Comparison of ENCODE assay signal across 9 cellular contexts in genomic region chr11:68314886-68315580, GRCh38. TPM values are rescaled to one million over a fixed set of nuclear protein-coding genes. Genes with fewer than 3 reads are reported as not detected.
DNase-seq lines count a peak whose midpoint lies in the region; ATAC-seq, FAIRE-seq and TF ChIP-seq lines count a peak whose summit lies in the region.
"Had no signal": no experiment of that assay in that cellular context is flagged by ENCODE, and none has a peak within 500 bp of the region (broad histone marks: within the 10 kb centered on the region; RNA-seq: fewer than 3 reads in every experiment).

No MANE protein-coding gene starts in this region.

- no peaks in the 10 kb centered on the region for H3K27me3 ChIP-seq in pancreas

- FAIRE-seq in pancreas (lab: Jason Lieb, UNC): no peak

- TF ChIP-seq CTCF in RWPE1 (conservative IDR thresholded peaks at IDR 0.05; ENCODE audit: low read depth) (no peak), fibroblast of villous mesenchyme (IDR thresholded peaks at IDR 0.05; ENCODE audit: insufficient read depth, low read depth, low read length) (no peak), pancreas (IDR thresholded peaks at IDR 0.05) (no peak)

- POLR2A ChIA-PET in RWPE1 (lab: Yijun Ruan, JAX; ENCODE audit: low non-redundant PET): interaction anchor here (0.5 to 0.6 kb wide), 2 partner anchors 33 to 176 kb away, joined by 3 to 5 read pairs; no protein-coding TSS in a partner anchor

- H3K4me3 ChIP-seq in fibroblast of villous mesenchyme (ENCODE audit: low read depth, low read length): peak overlapping the region; percentile 69
- H3K4me3 ChIP-seq in pancreas: peak overlapping the region in 2 of 4 donors; percentile 62 to 67

- WGBS in pancreas, 2 donors: 20 to 21% methylated on average over 19 of the region's 19 CpGs

- peak; percentile 15 to 42 (median 29) for ATAC-seq in pancreas

- no peaks in the 10 kb centered on the region for H3K36me3 ChIP-seq in pancreas

- H3K27ac ChIP-seq in RWPE1 (peak overlapping the region; percentile 93), pancreas (peak overlapping the region; percentile 13 to 78 (median 54))

- peaks cover 0 to 27% (median 6%) of the 10 kb centered on the region in 3 donors for H3K4me1 ChIP-seq in pancreas

- intact Hi-C loops in pancreas (cut with DNase I): no loop called here

- DNase-seq in Daoy (ENCODE audit: low read depth) (peak; percentile 71), RWPE1 (ENCODE audit: low spot score) (peak; percentile 78), fibroblast of villous mesenchyme (ENCODE audit: low read depth) (peak; percentile 45), pancreas (peak in 3 of 6 donors; percentile 30 to 64 (median 34)), NCI-H1417 treated with DMSO at 0.1 percent for 48 hours (lab: John Stamatoyannopoulos, UW) (no peak), NOMO-1 treated with DMSO at 0.1 percent for 48 hours (lab: John Stamatoyannopoulos, UW; ENCODE audit: unreplicated experiment) (no peak), iPS-NIHi11 (ENCODE audit: low spot score) (no peak), anterior cingulate cortex (lab: John Stamatoyannopoulos, UW) (no peak)
- DNase-seq: T1000 had no signal

- CTCF ChIA-PET in RWPE1 (lab: Yijun Ruan, JAX): no interaction called here

- H3K9me3 ChIP-seq in pancreas: no peaks in the 10 kb centered on the region

RNA-seq across cellular contexts. Expression of gene LRP5, which starts 2.6 kb away (rescaled TPM):
- total RNA-seq in Daoy (2014; rRNA removed; shearing (Covaris generic)): 13.8 and 17.2 TPM in 2 replicates
- total RNA-seq in fibroblast of villous mesenchyme: 28.3 and 31.5 TPM in 2 replicates
- total RNA-seq in pancreas: 10 to 100 TPM; 27.4 to 50.6 (median 31.3) TPM
- polyA plus RNA-seq in pancreas: 10 to 100 TPM; 43.7 to 62.8 TPM

RNA-seq across cellular contexts. Expression of gene C11orf24, which starts 43.3 kb away (rescaled TPM):
- 32.2 and 46.7 TPM in 2 replicates for total RNA-seq in Daoy (2014; rRNA removed; shearing (Covaris generic))
- total RNA-seq in fibroblast of villous mesenchyme (50.1 and 64.4 TPM in 2 replicates), pancreas (10 to 100 TPM; 12.4 to 19.9 (median 16.6) TPM)
- 10 to 100 TPM; 19.0 to 20.3 TPM for polyA plus RNA-seq in pancreas

Comparison
In these comparisons a context has a peak if more than half of its experiments do, and no peak if none do; other contexts are left out.
1. DNase-seq: peak in Daoy (single experiment), RWPE1 (single experiment) and fibroblast of villous mesenchyme (single experiment); none in NCI-H1417 treated with DMSO at 0.1 percent for 48 hours (single experiment), NOMO-1 treated with DMSO at 0.1 percent for 48 hours (single experiment), iPS-NIHi11 (single experiment) and anterior cingulate cortex (0 of 58).